10 cellular contexts compared by ENCODE assay signal in genomic region chr10:44253769-44254462, GRCh38.
DNase-seq lines count a peak whose midpoint lies in the region; ATAC-seq lines count a peak whose summit lies in the region.
"Had no signal": no experiment of that assay in that cellular context is flagged by ENCODE, and none has a peak within 500 bp of the region (broad histone marks: within the 10 kb centered on the region; RNA-seq: fewer than 3 reads in every experiment).

No MANE protein-coding gene starts in this region.

- no peaks in the 10 kb centered on the region for H3K4me1 ChIP-seq in aorta (ENCODE audit: control insufficient read depth in 1 of 2, insufficient read depth in 2 of 2, low read length in 2 of 2)

- DNase-seq in LHCN-M2 (ENCODE audit: low read depth) (peak; percentile 69), epithelial cell of prostate (ENCODE audit: low read depth, low spot score) (peak; percentile 8), lung microvascular endothelial cell (ENCODE audit: low read depth in 2 of 2) (peak; percentile 60 to 68), aorta (peak; percentile 79 to 87), NCI-H2227 treated with DMSO at 0.1 percent for 48 hours (lab: John Stamatoyannopoulos, UW) (no peak), Kasumi-1 (lab: John Stamatoyannopoulos, UW) (no peak)
- no peak for DNase-seq in stimulated activated CD4-positive, alpha-beta T cell treated with anti-CD3 and anti-CD28 coated beads, Interleukin-4, amount 100 ng/mL, for 1 hour
- DNase-seq: activated CD4-positive, alpha-beta memory T cell treated with anti-CD3 and anti-CD28 coated beads, Interleukin-2, amount 10 ng/mL, durations not matched to agents 7 days and 5 days; NCI-H345 had no signal

- no peaks in the 10 kb centered on the region for H3K27me3 ChIP-seq in aorta (ENCODE audit: control insufficient read depth in 1 of 2, insufficient read depth in 2 of 2, low read length in 1 of 2)

- intact Hi-C loops in aorta (cut with DNase I) = loop anchor here in 1 of 2 donors (10.0 kb wide), 1 partner anchor 59 kb away; no protein-coding TSS in a partner anchor

- H3K4me3 ChIP-seq in aorta (ENCODE audit: low read length in 2 of 2) = no peak overlapping the region

- no peaks in the 10 kb centered on the region for H3K9me3 ChIP-seq in aorta (ENCODE audit: control insufficient read depth, low read length)

- H3K27ac ChIP-seq in epithelial cell of prostate (no peak overlapping the region), aorta (ENCODE audit: low read depth in 1 of 2, low read length in 2 of 2) (no peak overlapping the region)

- WGBS in aorta, 2 donors = 6 to 9% methylated on average over 5 of the region's 5 CpGs

- no peaks in the 10 kb centered on the region for H3K36me3 ChIP-seq in aorta (ENCODE audit: control insufficient read depth in 1 of 2, insufficient read depth in 2 of 2, low read length in 1 of 2)

- peak; percentile 82 for ATAC-seq in aorta (ENCODE audit: low FRiP score)
- ATAC-seq: esophagus mucosa had no signal

Comparison
In these comparisons a context has a peak if more than half of its experiments do, and no peak if none do; other contexts are left out.
1. DNase-seq: peak in LHCN-M2 (single experiment), epithelial cell of prostate (single experiment), lung microvascular endothelial cell (2 of 2) and aorta (2 of 2); none in stimulated activated CD4-positive, alpha-beta T cell treated with anti-CD3 and anti-CD28 coated beads, Interleukin-4, amount 100 ng/mL, for 1 hour (single experiment), NCI-H2227 treated with DMSO at 0.1 percent for 48 hours (single experiment) and Kasumi-1 (0 of 2).